Comparison of ENCODE assay signal across 21 cellular contexts in genomic region chr7:67525588-67525987, GRCh38.
DNase-seq lines count a peak whose midpoint lies in the region.
"Had no signal": no experiment of that assay in that cellular context is flagged by ENCODE, and none has a peak within 500 bp of the region (broad histone marks: within the 10 kb centered on the region; RNA-seq: fewer than 3 reads in every experiment).

No MANE protein-coding gene starts in this region.

- DNase-seq in DMS79 treated with DMSO at 0.1 percent for 48 hours (lab: John Stamatoyannopoulos, UW) (peak; percentile 65), NCI-H128 (lab: John Stamatoyannopoulos, UW; ENCODE audit: unreplicated experiment) (peak; percentile 71), NCI-H748 (lab: John Stamatoyannopoulos, UW; ENCODE audit: unreplicated experiment) (peak; percentile 95), left kidney (ENCODE audit: low read depth, low spot score) (peak; percentile 6), NCI-H2196 (lab: John Stamatoyannopoulos, UW; ENCODE audit: unreplicated experiment) (no peak), NCI-H1694 (lab: John Stamatoyannopoulos, UW) (no peak)
- DNase-seq in stimulated activated CD4-positive, alpha-beta T cell treated with anti-CD3 and anti-CD28 coated beads, Interleukin-4, amount 100 ng/mL, for 4 hours = no peak
- DNase-seq: activated CD4-positive, alpha-beta T cell treated with anti-CD3 and anti-CD28 coated beads, Interleukin-2, amount 50 U/mL, for 1 hour; activated naive CD4-positive, alpha-beta T cell treated with anti-CD3 and anti-CD28 coated beads, Interleukin-2, amount 50 U/mL, for 16 hours; Caco-2; esophagus squamous epithelium; gastrocnemius medialis; hippocampal formation; mucosa of descending colon; NCI-H526; right lobe of liver; stimulated activated CD4-positive, alpha-beta T cell treated with anti-CD3 and anti-CD28 coated beads, Interleukin-12 subunit alpha, Interleukin-12 subunit beta, amount 100 ng/mL, for 4 hours; stimulated activated naive CD4-positive, alpha-beta T cell treated with Interleukin-2 at 50 U/mL for 16 hours; T-helper 9 cell; testis; uterus had no signal

Comparison
In these comparisons a context has a peak if more than half of its experiments do, and no peak if none do; other contexts are left out.
1. DNase-seq: peak in DMS79 treated with DMSO at 0.1 percent for 48 hours (single experiment), NCI-H128 (single experiment), NCI-H748 (single experiment) and left kidney (single experiment); none in NCI-H2196 (single experiment), stimulated activated CD4-positive, alpha-beta T cell treated with anti-CD3 and anti-CD28 coated beads, Interleukin-4, amount 100 ng/mL, for 4 hours (0 of 2) and NCI-H1694 (single experiment).